Comparison of ENCODE assay signal across 15 cellular contexts in genomic region chr3:139117883-139118760, GRCh38.
"Had no signal": no experiment of that assay in that cellular context is flagged by ENCODE, and none has a peak within 500 bp of the region (broad histone marks: within the 10 kb centered on the region; RNA-seq: fewer than 3 reads in every experiment).

No MANE protein-coding gene starts in this region.

- H3K36me3 Mint-ChIP-seq: activated naive CD8-positive, alpha-beta T cell treated with anti-CD3 and anti-CD28 coated beads, Interleukin-2, amount 10 ng/mL, durations not matched to agents 7 days and 5 days; immature natural killer cell; natural killer cell; T-cell had no signal

- H3K27me3 ChIP-seq: gastroesophageal sphincter, neutrophil, sigmoid colon, transverse colon had no signal

- H3K4me3 ChIP-seq: gastroesophageal sphincter, sigmoid colon, transverse colon had no signal

- DNase-seq: activated CD4-positive, alpha-beta T cell treated with anti-CD3 and anti-CD28 coated beads, Interleukin-2, amount 50 U/mL, for 1 hour; activated naive CD4-positive, alpha-beta T cell; activated naive CD8-positive, alpha-beta T cell treated with anti-CD3 and anti-CD28 coated beads, Interleukin-2, amount 10 ng/mL, durations not matched to agents 7 days and 5 days; amygdala; caudate nucleus; immature natural killer cell; natural killer cell; sigmoid colon; stimulated activated naive CD4-positive, alpha-beta T cell treated with Interleukin-2 at 50 U/mL for 16 hours; T-cell; T-helper 9 cell; transverse colon had no signal

- H3K4me1 Mint-ChIP-seq: T-cell had no signal

- H3K36me3 ChIP-seq: gastroesophageal sphincter, neutrophil, sigmoid colon, transverse colon had no signal

- ATAC-seq: gastroesophageal sphincter, SK-N-SH treated with all-trans-retinoic acid at 6 μM for 48 hours had no signal

- H3K27ac ChIP-seq: gastroesophageal sphincter, neutrophil, sigmoid colon had no signal

- H3K4me3 Mint-ChIP-seq: activated naive CD8-positive, alpha-beta T cell treated with anti-CD3 and anti-CD28 coated beads, Interleukin-2, amount 10 ng/mL, durations not matched to agents 7 days and 5 days; immature natural killer cell; natural killer cell; T-cell had no signal

- H3K4me1 ChIP-seq: gastroesophageal sphincter, sigmoid colon had no signal

- H3K9me3 Mint-ChIP-seq: activated naive CD8-positive, alpha-beta T cell treated with anti-CD3 and anti-CD28 coated beads, Interleukin-2, amount 10 ng/mL, durations not matched to agents 7 days and 5 days; natural killer cell; T-cell had no signal

- H3K9me3 ChIP-seq: gastroesophageal sphincter, neutrophil, sigmoid colon, transverse colon had no signal

- H3K27ac Mint-ChIP-seq: activated naive CD8-positive, alpha-beta T cell treated with anti-CD3 and anti-CD28 coated beads, Interleukin-2, amount 10 ng/mL, durations not matched to agents 7 days and 5 days; natural killer cell; T-cell had no signal
